24 cellular contexts compared by ENCODE assay signal in the genomic region with DNA sequence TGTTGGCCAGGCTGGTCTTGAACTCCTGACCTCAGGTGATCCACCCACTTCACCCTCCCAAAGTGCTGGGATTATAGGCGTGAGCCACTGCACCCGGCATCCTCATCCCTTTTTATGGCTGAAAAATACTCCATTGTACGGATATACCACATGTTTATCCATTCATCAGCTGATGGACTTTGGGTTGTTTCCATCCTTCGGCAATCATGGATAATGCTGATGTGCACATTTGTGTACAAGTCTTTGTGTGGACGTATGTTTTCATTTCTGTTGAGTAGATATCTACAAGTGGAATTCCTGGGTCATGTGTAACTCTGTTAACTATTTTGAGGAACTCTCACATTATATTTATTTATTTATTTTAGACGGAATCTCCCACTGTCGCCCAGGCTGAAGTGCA. TPM values are rescaled to one million over a fixed set of nuclear protein-coding genes. Genes with fewer than 3 reads are reported as not detected.
DNase-seq lines count a peak whose midpoint lies in the region; ATAC-seq, FAIRE-seq and TF ChIP-seq lines count a peak whose summit lies in the region.
"Had no signal": no experiment of that assay in that cellular context is flagged by ENCODE, and none has a peak within 500 bp of the region (broad histone marks: within the 10 kb centered on the region; RNA-seq: fewer than 3 reads in every experiment).

No MANE protein-coding gene starts in this region.

- H3K27ac ChIP-seq in A549, result no peak overlapping the region
- H3K27ac ChIP-seq: 22Rv1, BLaER1 had no signal

- POLR2A ChIA-PET in A549 (lab: Yijun Ruan, JAX), result no interaction called here

- H3K4me2 ChIP-seq in A549, result no peak overlapping the region
- H3K4me2 ChIP-seq: BLaER1 had no signal

- no peak for FAIRE-seq in A549 (lab: Jason Lieb, UNC)
- FAIRE-seq: G401.6, GM12891, GM19239 had no signal

- no peaks in the 10 kb centered on the region for H3K4me1 ChIP-seq in A549
- H3K4me1 ChIP-seq: BE2C had no signal

- ATAC-seq in A549, result no peak

- peak; percentile 8 for DNase-seq in activated effector memory CD4-positive, alpha-beta T cell treated with anti-CD3 and anti-CD28 coated beads, Interleukin-2, amount 50 U/mL, for 16 hours
- no peak for DNase-seq in activated effector memory CD4-positive, alpha-beta T cell treated with Interleukin-2 at 50 U/mL for 16 hours
- no peak for DNase-seq in A549 (ENCODE audit: low read depth in 1 of 2, low spot score in 1 of 2)
- peak; percentile 12 for DNase-seq in islet precursor cell
- DNase-seq in DMS79 (lab: John Stamatoyannopoulos, UW), result no peak
- DNase-seq in NCI-H1417 (lab: John Stamatoyannopoulos, UW), result no peak
- DNase-seq: ACHN; BE2C; C1 segment of cervical spinal cord; CD4-positive, alpha-beta memory T cell; CD4-positive, CD25-positive, alpha-beta regulatory T cell; CD8-positive, alpha-beta memory T cell; COR-L47; DMS 273 treated with DMSO at 0.1 percent for 48 hours; DMS153; DMS79 treated with DMSO at 0.1 percent for 48 hours; GF-D8 had no signal

- TF ChIP-seq POLR2A in A549 (IDR thresholded peaks at IDR 0.05; ENCODE audit: low read length), result no peak

- no peak overlapping the region for H3K4me3 ChIP-seq in A549
- H3K4me3 ChIP-seq: BLaER1 had no signal

- WGBS in A549 (ENCODE audit: missing lambda C conversion rate), result 81% methylated on average over 7 of the region's 7 CpGs

- no peak for TF ChIP-seq CTCF in A549 (IDR thresholded peaks at IDR 0.05)

- TF ChIP-seq EP300 in A549 (IDR thresholded peaks at IDR 0.05), result no peak

- TF ChIP-seq RAD21 in A549 (conservative IDR thresholded peaks at IDR 0.05 in 1 of 2, IDR thresholded peaks at IDR 0.05 in 1 of 2), result no peak

- CTCF ChIA-PET in A549 (lab: Yijun Ruan, JAX), result interaction anchor here (1.6 kb wide), 1 partner anchor 11 kb away, joined by 4 read pairs; no protein-coding TSS in a partner anchor

- no peaks in the 10 kb centered on the region for H3K9me3 ChIP-seq in A549
- H3K9me3 ChIP-seq: BE2C, BLaER1 had no signal

TF ChIP-seq in A549, 52 proteins besides CTCF, POLR2A, EP300 and RAD21:
- TF ChIP-seq BCL3 (IDR thresholded peaks at IDR 0.05) (no peak), KDM5A (IDR thresholded peaks at IDR 0.05) (no peak), POLR2AphosphoS2 (conservative IDR thresholded peaks at IDR 0.05; ENCODE audit: low read length) (no peak), MAFK (IDR thresholded peaks at IDR 0.05; ENCODE audit: partially characterized antibody) (peak; percentile 34)

RNA-seq across cellular contexts. Expression of gene UCMA, which starts 5.7 kb away (rescaled TPM):
- not detected in 2 replicates for polyA plus RNA-seq in A549 (2011; rRNA removed)
- polyA plus RNA-seq in A549 (2012; cell fraction: cytosol; rRNA removed), result not detected in 2 replicates
- polyA plus RNA-seq in A549 (2012; cell fraction: nucleus; rRNA removed), result not detected in 2 replicates
- polyA plus RNA-seq in A549 (2017; fragmentation: RNase III; extraction: RNeasy Plus Mini Kit Qiagen cat#74134 plus additional on column Dnase treatment), result not detected in 3 replicates
- polyA minus RNA-seq in A549 (2011; rRNA and poly(A)+ RNA removed), result not detected in 2 replicates
- polyA plus RNA-seq: AG04450; CD14-positive monocyte; CD4-positive, alpha-beta memory T cell; CD4-positive, CD25-positive, alpha-beta regulatory T cell; CD8-positive, alpha-beta memory T cell had no signal

RNA-seq across cellular contexts. Expression of gene PHYH, which starts 59.9 kb away (rescaled TPM):
- polyA plus RNA-seq in A549 (2011; rRNA removed) (25.6 and 28.0 TPM in 2 replicates), A549 (2017; fragmentation: RNase III; extraction: RNeasy Plus Mini Kit Qiagen cat#74134 plus additional on column Dnase treatment) (26.3 to 28.3 TPM (median 26.6 TPM) in 3 replicates)
- 13.8 and 17.9 TPM in 2 replicates for polyA plus RNA-seq in A549 (2012; cell fraction: cytosol; rRNA removed)
- polyA plus RNA-seq in A549 (2012; cell fraction: nucleus; rRNA removed), result 11.2 and 11.9 TPM in 2 replicates
- 8.5 and 11.1 TPM in 2 replicates for polyA minus RNA-seq in A549 (2011; rRNA and poly(A)+ RNA removed)

Comparison
In these comparisons a context has a peak if more than half of its experiments do, and no peak if none do; other contexts are left out.
1. DNase-seq: peak in activated effector memory CD4-positive, alpha-beta T cell treated with anti-CD3 and anti-CD28 coated beads, Interleukin-2, amount 50 U/mL, for 16 hours (single experiment) and islet precursor cell (single experiment); none in activated effector memory CD4-positive, alpha-beta T cell treated with Interleukin-2 at 50 U/mL for 16 hours (single experiment), A549 (0 of 2), DMS79 (single experiment) and NCI-H1417 (0 of 3).